1 cellular context compared by ENCODE assay signal in genomic region chr6:12371641-12372146, GRCh38.
TF ChIP-seq lines count a peak whose summit lies in the region.

No MANE protein-coding gene starts in this region.

TF ChIP-seq in HCT116, 20 proteins besides CTCF, POLR2A, EP300 and RAD21:
- TF ChIP-seq REST (IDR thresholded peaks at IDR 0.05; ENCODE audit: low read depth) (no peak), YY1 (IDR thresholded peaks at IDR 0.05; ENCODE audit: extremely low read depth, insufficient replicate concordance, low read depth, low read length) (no peak), EZH2 (IDR thresholded peaks at IDR 0.05) (no peak), TCF7L2 (IDR thresholded peaks at IDR 0.05; ENCODE audit: borderline replicate concordance, extremely low read depth, insufficient read depth, insufficient read length) (no peak), CEBPB (IDR thresholded peaks at IDR 0.05; ENCODE audit: low read depth) (no peak; the same call in 1 of the 2 replicates), SIN3A (IDR thresholded peaks at IDR 0.05; ENCODE audit: low read depth) (no peak), ELF1 (IDR thresholded peaks at IDR 0.05; ENCODE audit: borderline replicate concordance, low read depth) (no peak), ZNF274 (IDR thresholded peaks at IDR 0.05; ENCODE audit: low read depth, low read length) (no peak), FOSL1 (IDR thresholded peaks at IDR 0.05; ENCODE audit: low read depth) (no peak), MAX (IDR thresholded peaks at IDR 0.05) (no peak), POLR2AphosphoS5 (IDR thresholded peaks at IDR 0.05; ENCODE audit: low read depth, low read length) (no peak), EGR1 (IDR thresholded peaks at IDR 0.05; ENCODE audit: low read depth) (no peak), ATF3 (IDR thresholded peaks at IDR 0.05) (no peak), ZFX (IDR thresholded peaks at IDR 0.05) (no peak)
